In genomic region chr19:17281391-17282304, GRCh38 we compare ENCODE assay signal across 8 cellular contexts. TPM values are rescaled to one million over a fixed set of nuclear protein-coding genes. Genes with fewer than 3 reads are reported as not detected.
DNase-seq lines count a peak whose midpoint lies in the region; ATAC-seq and TF ChIP-seq lines count a peak whose summit lies in the region.

Gene ANKLE1, plus strand, starts transcription at chr19:17281901. Its CDS starts 20 bp downstream, at chr19:17281921.

- H3K36me3 ChIP-seq in CD8-positive, alpha-beta memory T cell (ENCODE audit: insufficient read depth, low read length) = peaks cover 2% of the 10 kb centered on the region
- H3K36me3 ChIP-seq in mammary epithelial cell (ENCODE audit: insufficient read depth, low read length) (peaks cover 6% of the 10 kb centered on the region), lower lobe of right lung (peaks cover 28% of the 10 kb centered on the region), stomach smooth muscle (ENCODE audit: control insufficient read depth in 2 of 2, insufficient read depth in 2 of 2, low read length in 2 of 2) (peaks cover 5 to 11% of the 10 kb centered on the region in 2 donors)

- H3K36me3 Mint-ChIP-seq in CD8-positive, alpha-beta memory T cell = peaks cover 0 to 20% (median 4%) of the 10 kb centered on the region in 3 donors

- peak in 1 of 5 donors; percentile 58 for DNase-seq in CD8-positive, alpha-beta memory T cell
- peak; percentile 37 for DNase-seq in SIG-M5 (lab: John Stamatoyannopoulos, UW)
- no peak for DNase-seq in mammary epithelial cell
- peak; percentile 78 for DNase-seq in lower lobe of right lung
- DNase-seq in glomerular visceral epithelial cell (ENCODE audit: extremely low spot score) = no peak

- peak within 1 kb of the TSS; percentile 37 to 85 (median 82) for H3K4me3 Mint-ChIP-seq in CD8-positive, alpha-beta memory T cell

- no TSS peak for BruUV-seq in mammary epithelial cell (replicated peaks; lab: Mats Ljungman, UMichigan)

- H3K79me2 ChIP-seq in mammary epithelial cell (ENCODE audit: insufficient read depth, low read length) = no peaks in the 10 kb centered on the region

- peaks cover 4 to 10% (median 5%) of the 10 kb centered on the region in 3 donors for H3K4me1 Mint-ChIP-seq in CD8-positive, alpha-beta memory T cell

- H3K9me3 ChIP-seq in CD8-positive, alpha-beta memory T cell (ENCODE audit: low read length) = no peaks in the 10 kb centered on the region
- no peaks in the 10 kb centered on the region for H3K9me3 ChIP-seq in mammary epithelial cell (replicated peaks; ENCODE audit: insufficient read depth, low read length)
- H3K9me3 ChIP-seq in lower lobe of right lung = no peaks in the 10 kb centered on the region
- H3K9me3 ChIP-seq in stomach smooth muscle (ENCODE audit: control insufficient read depth in 2 of 2, low read length in 2 of 2) = no peaks in the 10 kb centered on the region

- dilution Hi-C loops in mammary epithelial cell (cut with HindIII; ENCODE audit: low sequenced_read_pairs) = no loop called here

- CTCF ChIA-PET in CD8-positive, alpha-beta memory T cell (lab: Charles Lee) = interaction anchor here (0.7 to 8.8 kb wide), 12 partner anchors 9 to 510 kb away, joined by 3 to 93 read pairs (median 4); partner anchors contain the start of genes BABAM1 and USHBP1
- CTCF ChIA-PET in mammary epithelial cell (lab: Charles Lee; ENCODE audit: low non-redundant PET) = interaction anchor here (0.6 kb wide), 1 partner anchor 23 kb away, joined by 5 read pairs; no protein-coding TSS in a partner anchor

- H3K27ac Mint-ChIP-seq in CD8-positive, alpha-beta memory T cell = peak within 1 kb of the TSS in 1 of 8 donors; percentile 72

- H3K27ac ChIP-seq in CD8-positive, alpha-beta memory T cell (ENCODE audit: low read depth, low read length) = no peak within 1 kb of the TSS
- H3K27ac ChIP-seq in mammary epithelial cell (ENCODE audit: insufficient read depth, low read depth, low read length) (no peak within 1 kb of the TSS), lower lobe of right lung (no peak within 1 kb of the TSS), stomach smooth muscle (ENCODE audit: low read length) (no peak within 1 kb of the TSS)

- H3K4me1 ChIP-seq in CD8-positive, alpha-beta memory T cell (ENCODE audit: insufficient read depth, low read length) = peaks cover 9% of the 10 kb centered on the region
- H3K4me1 ChIP-seq in mammary epithelial cell (ENCODE audit: insufficient read depth, low read length) (peaks cover 12% of the 10 kb centered on the region), lower lobe of right lung (peaks cover 20% of the 10 kb centered on the region), stomach smooth muscle (ENCODE audit: control insufficient read depth, insufficient read depth, low read length) (peaks cover 17% of the 10 kb centered on the region)

- no peak for TF ChIP-seq CTCF in mammary epithelial cell (conservative IDR thresholded peaks at IDR 0.05 in 1 of 2, IDR thresholded peaks at IDR 0.05 in 1 of 2; ENCODE audit: extremely low read depth in 1 of 2, insufficient read depth in 1 of 2, low read depth in 1 of 2, low read length in 2 of 2)
- no peak for TF ChIP-seq CTCF in lower lobe of right lung (IDR thresholded peaks at IDR 0.05)

- H2AFZ ChIP-seq in mammary epithelial cell (ENCODE audit: low read depth, low read length) = peak within 1 kb of the TSS; percentile 78

- 21% methylated on average over 18 of the region's 75 CpGs for WGBS in mammary epithelial cell (ENCODE audit: low coverage, missing lambda C conversion rate)

- ATAC-seq in GM21723 (IDR thresholded peaks at IDR 0.05; ENCODE audit: unreplicated experiment) (peak; percentile 45), lower lobe of right lung (peak; percentile 41 to 54), HG02852 (IDR thresholded peaks at IDR 0.05; ENCODE audit: unreplicated experiment) (no peak)

- in situ Hi-C loops in mammary epithelial cell (cut with MboI; ENCODE audit: low sequenced_read_pairs in 2 of 2) = loop anchor here (5.0 to 10.0 kb wide), 2 partner anchors 77 to 214 kb away; no protein-coding TSS in a partner anchor

- no peaks in the 10 kb centered on the region for H3K27me3 Mint-ChIP-seq in CD8-positive, alpha-beta memory T cell

- intact Hi-C loops in mammary epithelial cell (cut with micrococcal nuclease) (loop anchor here (1.0 to 5.0 kb wide), 4 partner anchors 20 to 509 kb away; no protein-coding TSS in a partner anchor), lower lobe of right lung (cut with DNase I) (loop anchor here (10.0 kb wide), 1 partner anchor 207 kb away; the partner anchor contains the start of genes HAUS8 and MYO9B)

- H3K4me3 ChIP-seq in CD8-positive, alpha-beta memory T cell (ENCODE audit: low read length) = peak within 1 kb of the TSS; percentile 70
- peak within 1 kb of the TSS in 2 of 3 experiments; percentile 10 to 41 for H3K4me3 ChIP-seq in mammary epithelial cell (replicated peaks in 1 of 3; ENCODE audit: insufficient read depth in 1 of 3, low read depth in 2 of 3, low read length in 3 of 3)
- peak within 1 kb of the TSS; percentile 49 for H3K4me3 ChIP-seq in lower lobe of right lung
- peak within 1 kb of the TSS; percentile 40 to 69 for H3K4me3 ChIP-seq in stomach smooth muscle (ENCODE audit: low read length in 2 of 2)

- no peaks in the 10 kb centered on the region for H3K27me3 ChIP-seq in CD8-positive, alpha-beta memory T cell (ENCODE audit: insufficient read depth, low read length, poor library complexity, severe bottlenecking)
- H3K27me3 ChIP-seq in mammary epithelial cell (ENCODE audit: insufficient read depth, low read length) (no peaks in the 10 kb centered on the region), lower lobe of right lung (ENCODE audit: low read depth) (peaks cover 20% of the 10 kb centered on the region), stomach smooth muscle (ENCODE audit: control insufficient read depth in 1 of 2, insufficient read depth in 2 of 2, low read length in 2 of 2) (peaks cover 8 to 18% of the 10 kb centered on the region in 2 donors)

- H3K9me3 Mint-ChIP-seq in CD8-positive, alpha-beta memory T cell = no peaks in the 10 kb centered on the region

- POLR2A ChIA-PET in CD8-positive, alpha-beta memory T cell (lab: Charles Lee) = interaction anchor here (0.8 to 1.2 kb wide), 4 partner anchors 14 to 76 kb away, joined by 3 to 4 read pairs (median 3); partner anchors contain the start of genes BABAM1 and USE1

- H3K9ac ChIP-seq in mammary epithelial cell (ENCODE audit: insufficient read depth, low read length) = no peak within 1 kb of the TSS
- H3K9ac ChIP-seq in stomach smooth muscle (ENCODE audit: low read length in 2 of 2) = peak within 1 kb of the TSS in 1 of 2 donors; percentile 4

- peak within 1 kb of the TSS; percentile 80 for H3K4me2 ChIP-seq in mammary epithelial cell (ENCODE audit: insufficient read depth, low read depth, low read length)

- H4K20me1 ChIP-seq in mammary epithelial cell (ENCODE audit: insufficient read depth, low read length) = no peaks in the 10 kb centered on the region

RNA-seq across cellular contexts. Expression of gene ANKLE1, which starts in this region (rescaled TPM):
- total RNA-seq in CD8-positive, alpha-beta memory T cell = 10 to 100 TPM; 15.2 to 16.2 TPM
- 0.47 TPM for polyA plus RNA-seq in CD8-positive, alpha-beta memory T cell
- total RNA-seq in mammary epithelial cell (under 1 TPM; 0.47 to 0.50 TPM), lower lobe of right lung (0.92 TPM)
- polyA plus RNA-seq in mammary epithelial cell = 0.24 TPM
- polyA minus RNA-seq in mammary epithelial cell = not detected

Comparison
In these comparisons a context has a peak if more than half of its experiments do, and no peak if none do; other contexts are left out.
1. Peak in DNase-seq, ATAC-seq and H3K4me3 ChIP-seq in lower lobe of right lung; RNA of the gene not detected or under 1 TPM.